Comparison of ENCODE assay signal across 8 cellular contexts in the genomic region with DNA sequence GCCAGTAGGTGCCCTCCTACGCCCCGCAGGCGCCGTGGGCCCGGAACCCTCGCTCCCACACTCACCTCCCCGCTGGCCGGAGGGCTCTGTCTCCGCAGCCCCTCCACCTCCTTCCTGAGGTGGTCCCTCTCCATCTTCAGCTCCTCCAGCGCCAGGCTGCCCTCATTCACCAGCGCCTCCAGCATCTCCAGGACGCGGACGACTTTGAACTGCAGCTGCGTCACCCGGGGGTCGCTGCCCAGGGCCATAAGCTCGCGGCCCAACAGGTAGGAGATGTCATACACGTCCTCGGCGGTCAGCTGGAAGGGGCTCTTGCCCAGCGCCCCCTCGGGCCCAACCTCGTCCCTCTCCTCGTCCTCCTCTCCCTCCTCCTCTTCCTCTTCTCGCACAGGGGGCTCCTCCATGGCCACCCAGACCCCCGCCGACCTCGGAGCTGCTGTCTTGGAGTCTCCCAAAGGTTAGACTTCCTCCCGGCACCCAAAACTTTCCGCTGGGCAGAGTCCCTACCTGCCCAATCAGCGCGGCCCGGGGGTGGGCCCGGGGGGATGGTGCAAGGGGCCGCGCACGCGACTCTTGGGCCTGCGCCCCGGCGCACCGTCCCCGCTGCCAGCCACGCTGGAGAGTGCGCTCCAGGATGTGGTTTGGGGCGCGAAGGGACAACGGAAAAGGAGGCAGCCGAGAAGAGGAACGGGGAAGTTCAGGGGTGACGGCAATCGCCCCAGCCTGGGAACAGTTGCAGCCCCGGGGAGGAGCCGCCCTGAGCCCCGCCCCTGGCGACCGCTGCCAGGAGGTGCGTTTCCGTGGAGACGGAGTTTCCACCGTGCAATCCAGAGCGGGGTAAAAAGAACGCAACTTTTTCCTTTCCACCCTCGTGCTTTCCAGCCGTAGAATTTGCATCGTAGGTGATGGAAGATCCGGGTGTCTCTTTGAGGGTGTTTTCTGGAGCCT. TPM values are rescaled to one million over a fixed set of nuclear protein-coding genes. Genes with fewer than 3 reads are reported as not detected.
A peak's percentile ranks its signal among the peaks of the same experiment; 100 is the strongest.
DNase-seq lines count a peak whose midpoint lies in the region; ATAC-seq and TF ChIP-seq lines count a peak whose summit lies in the region.

A gene with protein sequence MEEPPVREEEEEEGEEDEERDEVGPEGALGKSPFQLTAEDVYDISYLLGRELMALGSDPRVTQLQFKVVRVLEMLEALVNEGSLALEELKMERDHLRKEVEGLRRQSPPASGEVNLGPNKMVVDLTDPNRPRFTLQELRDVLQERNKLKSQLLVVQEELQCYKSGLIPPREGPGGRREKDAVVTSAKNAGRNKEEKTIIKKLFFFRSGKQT (minus strand): TSS at position 668 of the 948 bp plus-strand sequence. CDS start 264 bp downstream, at position 404.

- TF ChIP-seq CTCF in fibroblast of mammary gland (conservative IDR thresholded peaks at IDR 0.05; ENCODE audit: control insufficient read depth, insufficient read depth, low read depth, low read length) (no peak), natural killer cell (IDR thresholded peaks at IDR 0.05) (no peak)

- H3K27me3 Mint-ChIP-seq in activated T-helper 1 cell treated with anti-CD3 and anti-CD28 coated beads, Interleukin-12 subunit alpha, Interleukin-12 subunit beta, Interleukin-2, Interleukin-4 antibody, amounts not matched to agents 30 ng/mL and 10 ng/mL and 1 ng/mL, durations not matched to agents 14 hours and 24 hours and 36 hours (ENCODE audit: insufficient read depth), result no peaks in the 10 kb centered on the region
- H3K27me3 Mint-ChIP-seq in natural killer cell (ENCODE audit: low read depth in 2 of 2), result no peaks in the 10 kb centered on the region
- H3K27me3 Mint-ChIP-seq in stimulated activated naive B cell treated with anti-CD40 and anti-IgM and Interleukin-4, amounts not matched to agents 10 μg/mL and 1 μg/mL and 100 μg/mL, for 72 hours, result no peaks in the 10 kb centered on the region

- peak; percentile 88 for DNase-seq in D341Med (ENCODE audit: low spot score)
- DNase-seq in RKO (ENCODE audit: low spot score), result peak; percentile 86
- DNase-seq in activated T-helper 1 cell treated with anti-CD3 and anti-CD28 coated beads, Interleukin-12 subunit alpha, Interleukin-12 subunit beta, Interleukin-2, Interleukin-4 antibody, amounts not matched to agents 30 ng/mL and 10 ng/mL and 1 ng/mL, durations not matched to agents 14 hours and 24 hours and 36 hours (ENCODE audit: low spot score), result peak; percentile 91
- DNase-seq in fibroblast of mammary gland (ENCODE audit: low read depth), result peak; percentile 74
- peak; percentile 83 for DNase-seq in natural killer cell
- DNase-seq in stimulated activated naive B cell treated with anti-CD40 and anti-IgM and Interleukin-4, amounts not matched to agents 10 μg/mL and 1 μg/mL and 100 μg/mL, for 72 hours, result peak; percentile 94

- H3K4me1 Mint-ChIP-seq in activated T-helper 1 cell treated with anti-CD3 and anti-CD28 coated beads, Interleukin-12 subunit alpha, Interleukin-12 subunit beta, Interleukin-2, Interleukin-4 antibody, amounts not matched to agents 30 ng/mL and 10 ng/mL and 1 ng/mL, durations not matched to agents 14 hours and 24 hours and 36 hours (ENCODE audit: low read depth), result peaks cover 39% of the 10 kb centered on the region
- H3K4me1 Mint-ChIP-seq in natural killer cell, result peaks cover 38 to 50% of the 10 kb centered on the region in 2 donors
- peaks cover 20 to 43% of the 10 kb centered on the region in 2 donors for H3K4me1 Mint-ChIP-seq in stimulated activated naive B cell treated with anti-CD40 and anti-IgM and Interleukin-4, amounts not matched to agents 10 μg/mL and 1 μg/mL and 100 μg/mL, for 72 hours

- H3K9me3 Mint-ChIP-seq in activated T-helper 1 cell treated with anti-CD3 and anti-CD28 coated beads, Interleukin-12 subunit alpha, Interleukin-12 subunit beta, Interleukin-2, Interleukin-4 antibody, amounts not matched to agents 30 ng/mL and 10 ng/mL and 1 ng/mL, durations not matched to agents 14 hours and 24 hours and 36 hours, result no peaks in the 10 kb centered on the region
- H3K9me3 Mint-ChIP-seq in natural killer cell, result no peaks in the 10 kb centered on the region
- no peaks in the 10 kb centered on the region for H3K9me3 Mint-ChIP-seq in stimulated activated naive B cell treated with anti-CD40 and anti-IgM and Interleukin-4, amounts not matched to agents 10 μg/mL and 1 μg/mL and 100 μg/mL, for 72 hours

- peak within 1 kb of the TSS; percentile 99 for H3K27ac Mint-ChIP-seq in activated T-helper 1 cell treated with anti-CD3 and anti-CD28 coated beads, Interleukin-12 subunit alpha, Interleukin-12 subunit beta, Interleukin-2, Interleukin-4 antibody, amounts not matched to agents 30 ng/mL and 10 ng/mL and 1 ng/mL, durations not matched to agents 14 hours and 24 hours and 36 hours
- H3K27ac Mint-ChIP-seq in natural killer cell, result peak within 1 kb of the TSS; percentile 85 to 96
- H3K27ac Mint-ChIP-seq in stimulated activated naive B cell treated with anti-CD40 and anti-IgM and Interleukin-4, amounts not matched to agents 10 μg/mL and 1 μg/mL and 100 μg/mL, for 72 hours, result peak within 1 kb of the TSS; percentile 100

- ATAC-seq in GM19452 (IDR thresholded peaks at IDR 0.05; ENCODE audit: unreplicated experiment) (peak; percentile 84), HG03575 (IDR thresholded peaks at IDR 0.05; ENCODE audit: extremely low read depth, insufficient number of reproducible peaks, low FRiP score, unreplicated experiment) (peak; percentile 30), natural killer cell (peak; percentile 88 to 91 (median 89))
- ATAC-seq in stimulated activated naive B cell treated with anti-CD40 and anti-IgM and Interleukin-4, amounts not matched to agents 10 μg/mL and 1 μg/mL and 100 μg/mL, for 72 hours (replicated peaks), result peak; percentile 87 to 91

- H3K36me3 Mint-ChIP-seq in activated T-helper 1 cell treated with anti-CD3 and anti-CD28 coated beads, Interleukin-12 subunit alpha, Interleukin-12 subunit beta, Interleukin-2, Interleukin-4 antibody, amounts not matched to agents 30 ng/mL and 10 ng/mL and 1 ng/mL, durations not matched to agents 14 hours and 24 hours and 36 hours (ENCODE audit: low read depth), result peaks cover 15% of the 10 kb centered on the region
- no peaks in the 10 kb centered on the region for H3K36me3 Mint-ChIP-seq in natural killer cell
- peaks cover 21 to 31% of the 10 kb centered on the region in 2 donors for H3K36me3 Mint-ChIP-seq in stimulated activated naive B cell treated with anti-CD40 and anti-IgM and Interleukin-4, amounts not matched to agents 10 μg/mL and 1 μg/mL and 100 μg/mL, for 72 hours

- H3K4me3 ChIP-seq in fibroblast of mammary gland (ENCODE audit: control insufficient read depth, low read depth, low read length), result peak within 1 kb of the TSS; percentile 82

- intact Hi-C loops in activated T-helper 1 cell treated with anti-CD3 and anti-CD28 coated beads, Interleukin-12 subunit alpha, Interleukin-12 subunit beta, Interleukin-2, Interleukin-4 antibody, amounts not matched to agents 30 ng/mL and 10 ng/mL and 1 ng/mL, durations not matched to agents 14 hours and 24 hours and 36 hours (cut with micrococcal nuclease), result loop anchor here (1.0 to 10.0 kb wide), 13 partner anchors 8 to 361 kb away; a partner anchor contains a TSS
- intact Hi-C loops in natural killer cell (cut with micrococcal nuclease), result loop anchor here (1.0 kb wide), 1 partner anchor 48 kb away; no protein-coding TSS in a partner anchor

- peak within 1 kb of the TSS; percentile 99 for H3K4me3 Mint-ChIP-seq in activated T-helper 1 cell treated with anti-CD3 and anti-CD28 coated beads, Interleukin-12 subunit alpha, Interleukin-12 subunit beta, Interleukin-2, Interleukin-4 antibody, amounts not matched to agents 30 ng/mL and 10 ng/mL and 1 ng/mL, durations not matched to agents 14 hours and 24 hours and 36 hours
- H3K4me3 Mint-ChIP-seq in natural killer cell, result peak within 1 kb of the TSS; percentile 96
- peak within 1 kb of the TSS; percentile 91 to 99 for H3K4me3 Mint-ChIP-seq in stimulated activated naive B cell treated with anti-CD40 and anti-IgM and Interleukin-4, amounts not matched to agents 10 μg/mL and 1 μg/mL and 100 μg/mL, for 72 hours

RNA-seq across cellular contexts. Expression of the gene that starts here (rescaled TPM):
- 20.1 and 20.6 TPM in 2 replicates for total RNA-seq in activated T-helper 1 cell treated with anti-CD3 and anti-CD28 coated beads, Interleukin-12 subunit alpha, Interleukin-12 subunit beta, Interleukin-2, Interleukin-4 antibody, amounts not matched to agents 30 ng/mL and 10 ng/mL and 1 ng/mL, durations not matched to agents 14 hours and 24 hours and 36 hours
- total RNA-seq in natural killer cell, result 1 to 10 TPM; 3.6 to 5.5 (median 4.4) TPM

Comparison
In these comparisons a context has a peak if more than half of its experiments do, and no peak if none do; other contexts are left out.
1. Peak in every context shown above with its lines: DNase-seq, ATAC-seq and H3K4me3 ChIP-seq.
2. ATAC-seq: peak in every context shown above with its lines; median percentile 89 in natural killer cell; 89 in stimulated activated naive B cell treated with anti-CD40 and anti-IgM and Interleukin-4, amounts not matched to agents 10 μg/mL and 1 μg/mL and 100 μg/mL, for 72 hours; 84 in GM19452; 30 in HG03575.